9 cellular contexts compared by ENCODE assay signal in the genomic region with DNA sequence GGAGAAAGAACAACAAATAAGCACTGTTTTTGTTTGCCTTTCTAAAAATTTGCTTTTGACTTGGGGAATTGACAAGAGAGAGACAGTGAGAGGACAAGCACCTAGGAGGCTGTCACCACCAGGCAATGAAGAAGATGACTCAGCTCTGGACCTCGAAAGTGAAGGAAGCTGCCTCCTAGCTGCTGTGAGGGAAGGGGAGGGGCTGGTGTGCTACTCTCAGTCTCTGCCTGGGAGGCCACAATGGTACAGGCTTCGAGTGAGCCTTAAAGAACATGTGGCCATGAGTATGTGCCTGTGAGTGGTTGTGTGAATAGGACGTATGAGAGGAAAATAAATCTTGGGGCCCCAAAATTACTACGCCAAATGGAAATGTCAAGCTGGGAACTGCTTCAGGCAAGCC. TPM values are rescaled to one million over a fixed set of nuclear protein-coding genes. Genes with fewer than 3 reads are reported as not detected.
DNase-seq lines count a peak whose midpoint lies in the region; ATAC-seq and TF ChIP-seq lines count a peak whose summit lies in the region.
"Had no signal": no experiment of that assay in that cellular context is flagged by ENCODE, and none has a peak within 500 bp of the region (broad histone marks: within the 10 kb centered on the region; RNA-seq: fewer than 3 reads in every experiment).

No MANE protein-coding gene starts in this region.

- CTCF ChIA-PET in PC-3 (lab: Charles Lee), result interaction anchor here (0.6 kb wide), 1 partner anchor 1129 kb away, joined by 3 read pairs; no protein-coding TSS in a partner anchor

- H3K9ac ChIP-seq in PC-3 (ENCODE audit: low read length), result no peak overlapping the region
- H3K9ac ChIP-seq: parathyroid adenoma had no signal

- TF ChIP-seq CTCF in PC-3 (conservative IDR thresholded peaks at IDR 0.05; ENCODE audit: low read depth, low read length) (no peak), lower leg skin (IDR thresholded peaks at IDR 0.05) (no peak)

- no peaks in the 10 kb centered on the region for H3K36me3 ChIP-seq in PC-3 (ENCODE audit: low read depth, low read length)

- H2AFZ ChIP-seq in PC-3 (ENCODE audit: low read length), result no peak overlapping the region
- H2AFZ ChIP-seq: parathyroid adenoma had no signal

- peaks cover 6% of the 10 kb centered on the region; the same call in 1 of the 2 replicates for H3K4me1 ChIP-seq in PC-3 (ENCODE audit: insufficient read depth, low read length)
- H3K4me1 ChIP-seq: parathyroid adenoma had no signal

- no peaks in the 10 kb centered on the region for H3F3A ChIP-seq in PC-3 (ENCODE audit: low read length, unreplicated experiment)

- ATAC-seq in GM19025 (IDR thresholded peaks at IDR 0.05; ENCODE audit: low read depth, unreplicated experiment) (peak; percentile 99), HG02970 (IDR thresholded peaks at IDR 0.05; ENCODE audit: low FRiP score, unreplicated experiment) (peak; percentile 90), PC-3 (peak; percentile 56), esophagus mucosa (peak; percentile 28)

- H3K4me3 ChIP-seq in PC-3 (ENCODE audit: low read length), result no peak overlapping the region
- H3K4me3 ChIP-seq in lower leg skin (ENCODE audit: low read depth, poor library complexity, severe bottlenecking), result no peak overlapping the region

- 38 to 47% methylated on average over 4 of the region's 4 CpGs for WGBS in lower leg skin, 2 donors

- no peaks in the 10 kb centered on the region for H3K9me2 ChIP-seq in PC-3 (replicated peaks; ENCODE audit: low read length)

- intact Hi-C loops in PC-3 (cut with micrococcal nuclease), result loop anchor here (10.0 kb wide), 1 partner anchor 1562 kb away; a partner anchor contains a TSS
- intact Hi-C loops in lower leg skin (cut with DNase I; ENCODE audit: low total_unique reads), result loop anchor here (2.0 kb wide), 1 partner anchor 688 kb away; no protein-coding TSS in a partner anchor

- no peak overlapping the region for H3K4me2 ChIP-seq in PC-3 (ENCODE audit: low read length)

- DNase-seq in AML-193 (lab: John Stamatoyannopoulos, UW), result peak; percentile 51 to 54
- peak; percentile 47 for DNase-seq in PC-3
- no peak for DNase-seq in lower leg skin (ENCODE audit: low spot score in 2 of 2)
- DNase-seq in HuH-7.5 (ENCODE audit: low spot score), result no peak
- no peak for DNase-seq in DMS153 (lab: John Stamatoyannopoulos, UW)

- H3K27ac ChIP-seq in PC-3 (ENCODE audit: low read length), result no peak overlapping the region
- H3K27ac ChIP-seq: parathyroid adenoma had no signal

- no peaks in the 10 kb centered on the region for H4K20me1 ChIP-seq in PC-3 (ENCODE audit: low read length)

- POLR2A ChIA-PET in PC-3 (lab: Charles Lee; ENCODE audit: unreplicated experiment), result no interaction called here

- H3K27me3 ChIP-seq in PC-3 (ENCODE audit: low read length), result no peaks in the 10 kb centered on the region

- TF ChIP-seq POLR2A in lower leg skin (IDR thresholded peaks at IDR 0.05), result no peak

- no peaks in the 10 kb centered on the region for H3K79me2 ChIP-seq in PC-3 (ENCODE audit: low read length)
- H3K79me2 ChIP-seq: parathyroid adenoma had no signal

- no TSS peak for BruUV-seq in PC-3 (replicated peaks; lab: Mats Ljungman, UMichigan)

- H3K9me3 ChIP-seq in PC-3 (ENCODE audit: low read length), result no peaks in the 10 kb centered on the region

RNA-seq across cellular contexts. Expression of a gene that starts 7.1 kb away (rescaled TPM):
- total RNA-seq in PC-3 (2014; rRNA removed) (372 and 564 TPM in 2 replicates), esophagus mucosa (90.7 TPM), lower leg skin (100 to 1,000 TPM; 109 to 229 (median 153) TPM)

RNA-seq across cellular contexts. Expression of a gene that starts 24.3 kb away (rescaled TPM):
- total RNA-seq in PC-3 (2014; rRNA removed), result not detected in 2 replicates
- total RNA-seq in esophagus mucosa, result 0.40 TPM
- 1 to 10 TPM in 1 of 4 donors, under 1 TPM in 1, not detected in 2; 0.39 to 1.6 TPM for total RNA-seq in lower leg skin

Comparison
In these comparisons a context has a peak if more than half of its experiments do, and no peak if none do; other contexts are left out.
1. DNase-seq: peak in AML-193 (2 of 2) and PC-3 (single experiment); none in lower leg skin (0 of 2), HuH-7.5 (single experiment) and DMS153 (single experiment).
2. ATAC-seq: peak in every context shown above with its lines; median percentile 99 in GM19025; 90 in HG02970; 56 in PC-3; 28 in esophagus mucosa.